In genomic region chrX:12563121-12563520, GRCh38 we compare ENCODE assay signal across 25 cellular contexts.
DNase-seq lines count a peak whose midpoint lies in the region; ATAC-seq and TF ChIP-seq lines count a peak whose summit lies in the region.
"Had no signal": no experiment of that assay in that cellular context is flagged by ENCODE, and none has a peak within 500 bp of the region (broad histone marks: within the 10 kb centered on the region; RNA-seq: fewer than 3 reads in every experiment).

No MANE protein-coding gene starts in this region.

- no peak overlapping the region for H3K27ac ChIP-seq in right cardiac atrium (ENCODE audit: low read length)
- H3K27ac ChIP-seq in SJCRH30: no peak overlapping the region
- H3K27ac ChIP-seq: colonic mucosa, heart right ventricle, Peyer's patch, SJSA1, vagina had no signal

- DNase-seq in ELR (ENCODE audit: low read depth) (peak; percentile 32), RPMI7951 (ENCODE audit: low read depth) (peak; percentile 52), fibroblast of mammary gland (ENCODE audit: low read depth) (peak; percentile 12), renal cortical epithelial cell (ENCODE audit: low read depth) (peak; percentile 8), right cardiac atrium (no peak), SJCRH30 (no peak)
- DNase-seq: activated CD8-positive, alpha-beta T cell treated with anti-CD3 and anti-CD28 coated beads, Interleukin-2, amount 10 ng/mL, durations not matched to agents 7 days and 5 days; activated T-cell treated with anti-CD3 and anti-CD28 coated beads, Interleukin-2, amount 50 U/mL, for 1 hour; CD4-positive, alpha-beta T cell; colonic mucosa; effector memory CD8-positive, alpha-beta T cell; heart right ventricle; midbrain; MM.1S; NCI-H1436 treated with DMSO at 0.1 percent for 48 hours; NCI-H510A treated with DMSO at 0.1 percent for 48 hours; NK-92 treated with Interleukin-12 subunit alpha and Interleukin-12 subunit beta, amount 100 ng/mL, for 24 hours; Peyer's patch; stimulated activated CD4-positive, alpha-beta T cell treated with anti-CD3 and anti-CD28 coated beads, Interleukin-4, amount 100 ng/mL, for 1 hour; stimulated activated naive CD4-positive, alpha-beta T cell treated with Interleukin-2 at 50 U/mL for 16 hours had no signal

- 81% methylated on average over 1 of the region's 1 CpG for WGBS in right cardiac atrium

- intact Hi-C loops in right cardiac atrium (cut with DNase I): no loop called here

- H3K4me3 ChIP-seq in fibroblast of mammary gland (ENCODE audit: control insufficient read depth, low read depth, low read length): no peak overlapping the region
- no peak overlapping the region for H3K4me3 ChIP-seq in right cardiac atrium (ENCODE audit: low read length)
- no peak overlapping the region for H3K4me3 ChIP-seq in SJCRH30
- H3K4me3 ChIP-seq: colonic mucosa, heart right ventricle, Peyer's patch, SJSA1, vagina had no signal

- no peaks in the 10 kb centered on the region for H3K27me3 ChIP-seq in right cardiac atrium (ENCODE audit: control insufficient read depth, insufficient read depth)
- H3K27me3 ChIP-seq in SJCRH30: no peaks in the 10 kb centered on the region
- H3K27me3 ChIP-seq: colonic mucosa, heart right ventricle, Peyer's patch, SJSA1, vagina had no signal

- ATAC-seq in right cardiac atrium (no peak), GM21515 (IDR thresholded peaks at IDR 0.05; ENCODE audit: unreplicated experiment) (no peak), esophagus mucosa (no peak)
- ATAC-seq: activated CD8-positive, alpha-beta T cell treated with anti-CD3 and anti-CD28 coated beads, Interleukin-2, amount 10 ng/mL, durations not matched to agents 7 days and 5 days; effector memory CD8-positive, alpha-beta T cell; heart right ventricle; natural killer cell treated with Interleukin-12 subunit alpha and Interleukin-12 subunit beta and Interleukin-15 and Interleukin-18, amount 100 ng/mL, for 72 hours had no signal

- H3K4me1 ChIP-seq in right cardiac atrium (ENCODE audit: control insufficient read depth, insufficient read depth, low read length) (no peaks in the 10 kb centered on the region), SJCRH30 (no peaks in the 10 kb centered on the region)
- H3K4me1 ChIP-seq: colonic mucosa, Peyer's patch, SJSA1, vagina had no signal

- H3K9me3 ChIP-seq in right cardiac atrium (ENCODE audit: control insufficient read depth, low read length): no peaks in the 10 kb centered on the region
- no peaks in the 10 kb centered on the region for H3K9me3 ChIP-seq in SJCRH30 (replicated peaks)
- H3K9me3 ChIP-seq: colonic mucosa, heart right ventricle, Peyer's patch, SJSA1, vagina had no signal

- H3K36me3 ChIP-seq in SJCRH30: no peaks in the 10 kb centered on the region
- H3K36me3 ChIP-seq: colonic mucosa, heart right ventricle, Peyer's patch, SJSA1, vagina had no signal

- no peak for TF ChIP-seq CTCF in fibroblast of mammary gland (conservative IDR thresholded peaks at IDR 0.05; ENCODE audit: control insufficient read depth, insufficient read depth, low read depth, low read length)

Comparison
In these comparisons a context has a peak if more than half of its experiments do, and no peak if none do; other contexts are left out.
1. DNase-seq: peak in ELR (single experiment), RPMI7951 (single experiment), fibroblast of mammary gland (single experiment) and renal cortical epithelial cell (single experiment); none in right cardiac atrium (0 of 3) and SJCRH30 (0 of 2).